In genomic region chr7:48031111-48031510, GRCh38 we compare ENCODE assay signal across 34 cellular contexts. TPM values are rescaled to one million over a fixed set of nuclear protein-coding genes. Genes with fewer than 3 reads are reported as not detected.
"Had no signal": no experiment of that assay in that cellular context is flagged by ENCODE, and none has a peak within 500 bp of the region (broad histone marks: within the 10 kb centered on the region; RNA-seq: fewer than 3 reads in every experiment).

No MANE protein-coding gene starts in this region.

- H3K27ac ChIP-seq: brain microvascular endothelial cell, esophagus muscularis mucosa, gastroesophageal sphincter, heart right ventricle, hepatocyte, WERI-Rb-1 had no signal

- H3K36me3 ChIP-seq: brain microvascular endothelial cell, esophagus muscularis mucosa, gastroesophageal sphincter, heart right ventricle, WERI-Rb-1 had no signal

- DNase-seq: activated B cell treated with CpG ODN at 0.5 μM for 24 hours; activated CD4-positive, alpha-beta T cell treated with anti-CD3 and anti-CD28 coated beads for 48 hours; activated CD4-positive, alpha-beta T cell treated with anti-CD3 and anti-CD28 coated beads, Interleukin-2, amount 50 U/mL, for 1 hour; activated CD4-positive, alpha-beta T cell treated with anti-CD3 and anti-CD28 coated beads, Interleukin-2, amount 50 U/mL, for 48 hours; activated CD8-positive, alpha-beta memory T cell treated with anti-CD3 and anti-CD28 coated beads for 24 hours; activated CD8-positive, alpha-beta T cell treated with anti-CD3 and anti-CD28 coated beads for 36 hours; activated effector memory CD4-positive, alpha-beta T cell treated with Interleukin-2 at 50 U/mL for 16 hours; activated gamma-delta T cell treated with Interleukin-2 at 50 U/mL for 16 hours; activated naive CD4-positive, alpha-beta T cell treated with anti-CD3 and anti-CD28 coated beads, Interleukin-2, amount 50 U/mL, for 16 hours; activated naive CD4-positive, alpha-beta T cell treated with Interleukin-2 at 50 U/mL for 16 hours; activated T-cell treated with anti-CD3 and anti-CD28 coated beads, Interleukin-2, amount 50 U/mL, for 4 hours; amniotic stem cell; anterior cingulate cortex; brain microvascular endothelial cell; caudate nucleus; cortex of kidney; dermis blood vessel endothelial cell; effector CD8-positive, alpha-beta T cell; foreskin melanocyte; heart right ventricle; T1000; WERI-Rb-1 had no signal

- H3K9me3 ChIP-seq: esophagus muscularis mucosa, gastroesophageal sphincter, heart right ventricle had no signal

- FAIRE-seq: astrocyte, colon, endometrium, endothelial cell of umbilical vein had no signal

- H3K4me2 ChIP-seq: hepatocyte had no signal

- ATAC-seq: activated CD4-positive, CD25-positive, alpha-beta regulatory T cell treated with anti-CD3 and anti-CD28 coated beads, Interleukin-2, amount 50 U/mL, for 24 hours; activated CD8-positive, alpha-beta T cell treated with anti-CD3 and anti-CD28 coated beads for 36 hours; activated T-cell treated with anti-CD3 and anti-CD28 coated beads, Interleukin-2, amount 50 U/mL, for 4 hours; activated T-helper 17 cell treated with anti-CD3 and anti-CD28 coated beads, Interleukin-2, amount 50 U/mL, for 72 hours; gastroesophageal sphincter; heart right ventricle had no signal

- H3K4me3 ChIP-seq: esophagus muscularis mucosa, gastroesophageal sphincter, heart right ventricle, hepatocyte had no signal

RNA-seq across cellular contexts. Expression of gene SUN3, which starts 2.2 kb away (rescaled TPM):
- total RNA-seq: activated B cell treated with CpG ODN at 0.5 μM for 24 hours; activated T-cell treated with anti-CD3 and anti-CD28 coated beads, Interleukin-2, amount 50 U/mL, for 4 hours; astrocyte; chondrocyte; dermis blood vessel endothelial cell; endothelial cell of umbilical vein; epithelial cell of proximal tubule; esophagus muscularis mucosa; gastroesophageal sphincter; heart right ventricle; hepatocyte had no signal
- polyA plus RNA-seq: adipose tissue, endothelial cell of umbilical vein, heart right ventricle, hepatocyte had no signal

RNA-seq across cellular contexts. Expression of gene C7orf57, which starts 4.2 kb away (rescaled TPM):
- total RNA-seq: activated B cell treated with CpG ODN at 0.5 μM for 24 hours, astrocyte, chondrocyte, dermis blood vessel endothelial cell, endothelial cell of umbilical vein, epithelial cell of proximal tubule, esophagus muscularis mucosa, gastroesophageal sphincter had no signal
- polyA plus RNA-seq: adipose tissue, endothelial cell of umbilical vein, heart right ventricle, hepatocyte had no signal
